12 cellular contexts compared by ENCODE assay signal in genomic region chr13:44271915-44272341, GRCh38.
A peak's percentile ranks its signal among the peaks of the same experiment; 100 is the strongest.
DNase-seq lines count a peak whose midpoint lies in the region; TF ChIP-seq lines count a peak whose summit lies in the region.
"Had no signal": no experiment of that assay in that cellular context is flagged by ENCODE, and none has a peak within 500 bp of the region (broad histone marks: within the 10 kb centered on the region; RNA-seq: fewer than 3 reads in every experiment).

No MANE protein-coding gene starts in this region.

- POLR2A ChIA-PET in A673 (lab: Charles Lee; ENCODE audit: low non-redundant PET): no interaction called here

- no peak for TF ChIP-seq POLR2A in spleen (IDR thresholded peaks at IDR 0.05)

- peak overlapping the region; percentile 20 for H3K27ac ChIP-seq in substantia nigra (ENCODE audit: low read depth, low read length, poor library complexity, severe bottlenecking)
- H3K27ac ChIP-seq in spleen: peak overlapping the region in 1 of 8 donors; percentile 11
- no peak overlapping the region for H3K27ac ChIP-seq in A673 (ENCODE audit: low read depth, low read length, poor library complexity, severe bottlenecking)
- H3K27ac ChIP-seq: HL-60 had no signal

- H3K4me3 ChIP-seq in spleen: no peak overlapping the region
- no peak overlapping the region for H3K4me3 ChIP-seq in A673 (ENCODE audit: low read depth, low read length, poor library complexity, severe bottlenecking)
- H3K4me3 ChIP-seq: HAP-1, PC-9 had no signal

- H3K27me3 Mint-ChIP-seq in chondrocyte (ENCODE audit: low read depth): no peaks in the 10 kb centered on the region

- peak overlapping the region; percentile 72 for H3K27ac Mint-ChIP-seq in chondrocyte (ENCODE audit: unreplicated experiment)

- CTCF ChIA-PET in A673 (lab: Charles Lee): no interaction called here

- no TSS peak for BruUV-seq in A673 (replicated peaks; lab: Mats Ljungman, UMichigan)

- TF ChIP-seq CTCF in chondrocyte (IDR thresholded peaks at IDR 0.05) (no peak), spleen (IDR thresholded peaks at IDR 0.05 in 8 of 11, conservative IDR thresholded peaks at IDR 0.05 in 3 of 11) (no peak), A673 (conservative IDR thresholded peaks at IDR 0.05; ENCODE audit: low read depth, low read length) (no peak)

- H3K27me3 ChIP-seq in spleen (replicated peaks in 1 of 7) (no peaks in the 10 kb centered on the region), A673 (replicated peaks; ENCODE audit: insufficient read depth, low read depth, low read length, poor library complexity) (peaks cover 3% of the 10 kb centered on the region)

- H3K36me3 Mint-ChIP-seq in chondrocyte (ENCODE audit: low read depth): no peaks in the 10 kb centered on the region

- intact Hi-C loops in spleen (cut with DNase I; ENCODE audit: low total_unique reads) (loop anchor here (10.0 kb wide), 1 partner anchor 127 kb away; no protein-coding TSS in a partner anchor), A673 (cut with micrococcal nuclease; ENCODE audit: unreplicated experiment) (no loop called here)

- no peak overlapping the region for H3K4me3 Mint-ChIP-seq in chondrocyte (ENCODE audit: unreplicated experiment)

- H3K4me1 ChIP-seq in spleen: peaks cover 0 to 27% (median 16%) of the 10 kb centered on the region in 6 donors
- H3K4me1 ChIP-seq in A673 (ENCODE audit: insufficient read depth, low read length, poor library complexity, severe bottlenecking): no peaks in the 10 kb centered on the region
- H3K4me1 ChIP-seq: HAP-1 had no signal

- WGBS in spleen, 5 donors: 45 to 76% (median 66%) methylated on average over 1 of the region's 1 CpG

- DNase-seq in NCI-H2227 (lab: John Stamatoyannopoulos, UW; ENCODE audit: unreplicated experiment) (peak; percentile 34), chondrocyte (ENCODE audit: low spot score) (no peak), medulla oblongata (ENCODE audit: extremely low spot score) (peak; percentile 66), substantia nigra (lab: John Stamatoyannopoulos, UW) (peak in 27 of 49 donors; percentile 4 to 83 (median 30)), spleen (no peak), NCI-H187 treated with DMSO at 0.1 percent for 48 hours (lab: John Stamatoyannopoulos, UW) (no peak), A673 (ENCODE audit: low spot score) (no peak)
- DNase-seq in activated CD4-positive, alpha-beta T cell treated with anti-CD3 and anti-CD28 coated beads, Interleukin-2, amount 50 U/mL, for 48 hours: no peak
- DNase-seq: PC-9; stimulated activated CD8-positive, alpha-beta memory T cell treated with anti-CD3 and anti-CD28 coated beads, Interleukin-4, amount 100 ng/mL, for 48 hours had no signal

- peaks cover 64% of the 10 kb centered on the region for H3K4me1 Mint-ChIP-seq in chondrocyte (ENCODE audit: low read depth)

- H3K9me3 Mint-ChIP-seq in chondrocyte (ENCODE audit: low read depth): no peaks in the 10 kb centered on the region

- H3K9me3 ChIP-seq in spleen (no peaks in the 10 kb centered on the region), A673 (ENCODE audit: low read depth, low read length, poor library complexity, severe bottlenecking) (no peaks in the 10 kb centered on the region)
- H3K9me3 ChIP-seq: HAP-1 had no signal

- H3K36me3 ChIP-seq in spleen (no peaks in the 10 kb centered on the region), A673 (ENCODE audit: insufficient read depth, low read length, poor library complexity, severe bottlenecking) (no peaks in the 10 kb centered on the region)
- H3K36me3 ChIP-seq: HAP-1 had no signal

Comparison
In these comparisons a context has a peak if more than half of its experiments do, and no peak if none do; other contexts are left out.
1. DNase-seq: peak in NCI-H2227 (single experiment), medulla oblongata (single experiment) and substantia nigra (27 of 49); none in chondrocyte (single experiment), spleen (single experiment), NCI-H187 treated with DMSO at 0.1 percent for 48 hours (single experiment), A673 (single experiment) and activated CD4-positive, alpha-beta T cell treated with anti-CD3 and anti-CD28 coated beads, Interleukin-2, amount 50 U/mL, for 48 hours (0 of 2).